In the genomic region with DNA sequence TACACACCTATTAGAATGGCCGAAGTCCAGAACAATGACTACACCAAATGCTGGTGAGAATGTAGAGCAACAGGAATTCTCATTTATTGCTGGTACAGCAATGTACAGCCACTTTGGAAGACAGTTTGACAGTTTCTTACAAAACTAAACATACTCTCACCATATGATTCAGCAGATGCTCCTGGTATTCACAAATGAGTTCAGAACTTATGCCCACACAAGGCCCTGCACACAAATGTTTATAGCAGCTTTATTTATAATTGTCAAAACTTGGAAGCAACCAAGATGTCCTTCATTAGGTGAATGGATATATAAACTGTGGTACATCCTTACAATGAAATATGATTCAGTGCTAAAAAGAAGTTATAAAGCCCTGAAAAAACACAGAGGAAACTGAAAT, we compare ENCODE assay signal across 39 cellular contexts. TPM values are rescaled to one million over a fixed set of nuclear protein-coding genes. Genes with fewer than 3 reads are reported as not detected.
"Had no signal": no experiment of that assay in that cellular context is flagged by ENCODE, and none has a peak within 500 bp of the region (broad histone marks: within the 10 kb centered on the region; RNA-seq: fewer than 3 reads in every experiment).

No MANE protein-coding gene starts in this region.

- H3K4me1 Mint-ChIP-seq: activated naive CD4-positive, alpha-beta T cell treated with anti-CD3 and anti-CD28 coated beads, Interleukin-2, amount 10 ng/mL, durations not matched to agents 7 days and 5 days; activated naive CD4-positive, alpha-beta T cell treated with anti-CD3 and anti-CD28 coated beads, Interleukin-2, amount 50 U/mL, for 24 hours; activated naive CD8-positive, alpha-beta T cell treated with anti-CD3 and anti-CD28 coated beads, Interleukin-2, amount 10 ng/mL, durations not matched to agents 7 days and 5 days; activated naive CD8-positive, alpha-beta T cell treated with anti-CD3 and anti-CD28 coated beads, Interleukin-2, amount 50 U/mL, for 24 hours; activated T-helper 17 cell treated with anti-CD3 and anti-CD28 coated beads, Interleukin-2, amount 50 U/mL, for 72 hours; brain; central memory CD8-positive, alpha-beta T cell had no signal

- H3K36me3 ChIP-seq: adrenal gland, ascending aorta, brain microvascular endothelial cell, breast epithelium, cardiac muscle cell had no signal

- H3K27ac Mint-ChIP-seq: activated naive CD4-positive, alpha-beta T cell treated with anti-CD3 and anti-CD28 coated beads for 36 hours; activated naive CD4-positive, alpha-beta T cell treated with anti-CD3 and anti-CD28 coated beads, Interleukin-2, amount 10 ng/mL, durations not matched to agents 7 days and 5 days; activated naive CD4-positive, alpha-beta T cell treated with anti-CD3 and anti-CD28 coated beads, Interleukin-2, amount 50 U/mL, for 24 hours; activated naive CD4-positive, alpha-beta T cell treated with anti-CD3 and anti-CD28 coated beads, Interleukin-2, amount 50 U/mL, for 72 hours; activated naive CD8-positive, alpha-beta T cell; activated naive CD8-positive, alpha-beta T cell treated with anti-CD3 and anti-CD28 coated beads for 36 hours; activated naive CD8-positive, alpha-beta T cell treated with anti-CD3 and anti-CD28 coated beads, Interleukin-2, amount 10 ng/mL, durations not matched to agents 7 days and 5 days; activated naive CD8-positive, alpha-beta T cell treated with anti-CD3 and anti-CD28 coated beads, Interleukin-2, amount 50 U/mL, for 24 hours; activated T-cell treated with anti-CD3 and anti-CD28 coated beads, Interleukin-2, amount 50 U/mL, for 24 hours; activated T-cell treated with anti-CD3 and anti-CD28 coated beads, Interleukin-2, amount 50 U/mL, for 72 hours; activated T-helper 1 cell treated with anti-CD3 and anti-CD28 coated beads, Interleukin-12 subunit alpha, Interleukin-12 subunit beta, Interleukin-2, Interleukin-4 antibody, amounts not matched to agents 30 ng/mL and 10 ng/mL and 1 ng/mL, durations not matched to agents 14 hours and 24 hours and 36 hours; activated T-helper 17 cell treated with anti-CD3 and anti-CD28 coated beads, Interleukin-2, amount 50 U/mL, for 72 hours; activated T-helper 2 cell treated with anti-CD3 and anti-CD28 coated beads, Interferon-gamma antibody, Interleukin-2, Interleukin-4, amounts not matched to agents 10 μg/mL and 5 μg/mL and 100 μg/mL, durations not matched to agents 14 hours and 24 hours and 36 hours; brain had no signal

- H3K4me3 Mint-ChIP-seq: activated naive CD4-positive, alpha-beta T cell treated with anti-CD3 and anti-CD28 coated beads for 36 hours; activated naive CD4-positive, alpha-beta T cell treated with anti-CD3 and anti-CD28 coated beads, Interleukin-2, amount 10 ng/mL, durations not matched to agents 7 days and 5 days; activated naive CD4-positive, alpha-beta T cell treated with anti-CD3 and anti-CD28 coated beads, Interleukin-2, amount 50 U/mL, for 24 hours; activated naive CD8-positive, alpha-beta T cell; activated naive CD8-positive, alpha-beta T cell treated with anti-CD3 and anti-CD28 coated beads for 36 hours; activated naive CD8-positive, alpha-beta T cell treated with anti-CD3 and anti-CD28 coated beads, Interleukin-2, amount 10 ng/mL, durations not matched to agents 7 days and 5 days; activated naive CD8-positive, alpha-beta T cell treated with anti-CD3 and anti-CD28 coated beads, Interleukin-2, amount 50 U/mL, for 24 hours; activated T-cell treated with anti-CD3 and anti-CD28 coated beads, Interleukin-2, amount 50 U/mL, for 24 hours; activated T-cell treated with anti-CD3 and anti-CD28 coated beads, Interleukin-2, amount 50 U/mL, for 4 hours; activated T-cell treated with anti-CD3 and anti-CD28 coated beads, Interleukin-2, amount 50 U/mL, for 72 hours; activated T-helper 1 cell treated with anti-CD3 and anti-CD28 coated beads, Interleukin-12 subunit alpha, Interleukin-12 subunit beta, Interleukin-2, Interleukin-4 antibody, amounts not matched to agents 30 ng/mL and 10 ng/mL and 1 ng/mL, durations not matched to agents 14 hours and 24 hours and 36 hours; activated T-helper 17 cell treated with anti-CD3 and anti-CD28 coated beads, Interleukin-2, amount 50 U/mL, for 72 hours; brain; central memory CD8-positive, alpha-beta T cell had no signal

- H3K4me1 ChIP-seq: adrenal gland, ascending aorta, body of pancreas, breast epithelium had no signal

- H3K36me3 Mint-ChIP-seq: activated naive CD4-positive, alpha-beta T cell treated with anti-CD3 and anti-CD28 coated beads, Interleukin-2, amount 10 ng/mL, durations not matched to agents 7 days and 5 days; activated naive CD4-positive, alpha-beta T cell treated with anti-CD3 and anti-CD28 coated beads, Interleukin-2, amount 50 U/mL, for 24 hours; activated naive CD4-positive, alpha-beta T cell treated with anti-CD3 and anti-CD28 coated beads, Interleukin-2, amount 50 U/mL, for 72 hours; activated naive CD8-positive, alpha-beta T cell; activated naive CD8-positive, alpha-beta T cell treated with anti-CD3 and anti-CD28 coated beads for 36 hours; activated naive CD8-positive, alpha-beta T cell treated with anti-CD3 and anti-CD28 coated beads, Interleukin-2, amount 10 ng/mL, durations not matched to agents 7 days and 5 days; brain had no signal

- DNase-seq: activated effector memory CD4-positive, alpha-beta T cell treated with anti-CD3 and anti-CD28 coated beads, Interleukin-2, amount 50 U/mL, for 16 hours; activated effector memory CD4-positive, alpha-beta T cell treated with Interleukin-2 at 50 U/mL for 16 hours; activated gamma-delta T cell; activated gamma-delta T cell treated with Interleukin-2 at 50 U/mL for 16 hours; activated naive CD4-positive, alpha-beta T cell; activated naive CD4-positive, alpha-beta T cell treated with anti-CD3 and anti-CD28 coated beads for 36 hours; activated naive CD4-positive, alpha-beta T cell treated with anti-CD3 and anti-CD28 coated beads, Interleukin-2, amount 10 ng/mL, durations not matched to agents 7 days and 5 days; activated naive CD4-positive, alpha-beta T cell treated with anti-CD3 and anti-CD28 coated beads, Interleukin-2, amount 50 U/mL, for 16 hours; activated naive CD4-positive, alpha-beta T cell treated with Interleukin-2 at 50 U/mL for 16 hours; activated naive CD8-positive, alpha-beta T cell treated with anti-CD3 and anti-CD28 coated beads for 36 hours; activated naive CD8-positive, alpha-beta T cell treated with anti-CD3 and anti-CD28 coated beads, Interleukin-2, amount 10 ng/mL, durations not matched to agents 7 days and 5 days; activated naive CD8-positive, alpha-beta T cell treated with anti-CD3 and anti-CD28 coated beads, Interleukin-2, amount 50 U/mL, for 24 hours; activated T-cell treated with anti-CD3 and anti-CD28 coated beads, Interleukin-2, amount 50 U/mL, for 1 hour; activated T-cell treated with anti-CD3 and anti-CD28 coated beads, Interleukin-2, amount 50 U/mL, for 24 hours; activated T-cell treated with anti-CD3 and anti-CD28 coated beads, Interleukin-2, amount 50 U/mL, for 4 hours; activated T-cell treated with anti-CD3 and anti-CD28 coated beads, Interleukin-2, amount 50 U/mL, for 48 hours; activated T-cell treated with anti-CD3 and anti-CD28 coated beads, Interleukin-2, amount 50 U/mL, for 72 hours; adrenal gland; amniotic stem cell; amygdala; anterior cingulate cortex; aorta; body of pancreas; brain microvascular endothelial cell; caudate nucleus; central memory CD4-positive, alpha-beta T cell; cerebellar nuclear complex had no signal

- H3K4me3 ChIP-seq: adrenal gland, ascending aorta, body of pancreas, breast epithelium, cardiac muscle cell had no signal

- H3K27ac ChIP-seq: adrenal gland, ascending aorta, body of pancreas, brain microvascular endothelial cell, breast epithelium, cardiac muscle cell had no signal

- H3K9me3 Mint-ChIP-seq: activated naive CD4-positive, alpha-beta T cell treated with anti-CD3 and anti-CD28 coated beads for 36 hours; activated naive CD4-positive, alpha-beta T cell treated with anti-CD3 and anti-CD28 coated beads, Interleukin-2, amount 10 ng/mL, durations not matched to agents 7 days and 5 days; activated naive CD4-positive, alpha-beta T cell treated with anti-CD3 and anti-CD28 coated beads, Interleukin-2, amount 50 U/mL, for 24 hours; activated naive CD4-positive, alpha-beta T cell treated with anti-CD3 and anti-CD28 coated beads, Interleukin-2, amount 50 U/mL, for 72 hours; activated naive CD8-positive, alpha-beta T cell treated with anti-CD3 and anti-CD28 coated beads for 36 hours; activated naive CD8-positive, alpha-beta T cell treated with anti-CD3 and anti-CD28 coated beads, Interleukin-2, amount 10 ng/mL, durations not matched to agents 7 days and 5 days; activated naive CD8-positive, alpha-beta T cell treated with anti-CD3 and anti-CD28 coated beads, Interleukin-2, amount 50 U/mL, for 24 hours; activated T-cell treated with anti-CD3 and anti-CD28 coated beads, Interleukin-2, amount 50 U/mL, for 24 hours; activated T-cell treated with anti-CD3 and anti-CD28 coated beads, Interleukin-2, amount 50 U/mL, for 4 hours; activated T-helper 1 cell treated with anti-CD3 and anti-CD28 coated beads, Interleukin-12 subunit alpha, Interleukin-12 subunit beta, Interleukin-2, Interleukin-4 antibody, amounts not matched to agents 30 ng/mL and 10 ng/mL and 1 ng/mL, durations not matched to agents 14 hours and 24 hours and 36 hours; activated T-helper 17 cell treated with anti-CD3 and anti-CD28 coated beads, Interleukin-2, amount 50 U/mL, for 72 hours; activated T-helper 2 cell treated with anti-CD3 and anti-CD28 coated beads, Interferon-gamma antibody, Interleukin-2, Interleukin-4, amounts not matched to agents 10 μg/mL and 5 μg/mL and 100 μg/mL, durations not matched to agents 14 hours and 24 hours and 36 hours; central memory CD8-positive, alpha-beta T cell had no signal

- ATAC-seq: activated naive CD4-positive, alpha-beta T cell treated with anti-CD3 and anti-CD28 coated beads, Interleukin-2, amount 50 U/mL, for 72 hours; activated naive CD8-positive, alpha-beta T cell treated with anti-CD3 and anti-CD28 coated beads, Interleukin-2, amount 50 U/mL, for 24 hours; activated T-cell treated with anti-CD3 and anti-CD28 coated beads, Interleukin-2, amount 50 U/mL, for 4 hours; activated T-cell treated with anti-CD3 and anti-CD28 coated beads, Interleukin-2, amount 50 U/mL, for 72 hours; activated T-helper 17 cell treated with anti-CD3 and anti-CD28 coated beads, Interleukin-2, amount 50 U/mL, for 72 hours; body of pancreas had no signal

- H3K27me3 ChIP-seq: adrenal gland, ascending aorta, body of pancreas, brain microvascular endothelial cell, breast epithelium, cardiac muscle cell had no signal

- H3K9me3 ChIP-seq: adrenal gland, ascending aorta, body of pancreas, breast epithelium had no signal

RNA-seq across cellular contexts. Expression of gene PTHLH, which starts 38.3 kb away (rescaled TPM):
- total RNA-seq: activated naive CD4-positive, alpha-beta T cell treated with anti-CD3 and anti-CD28 coated beads for 36 hours; activated naive CD4-positive, alpha-beta T cell treated with anti-CD3 and anti-CD28 coated beads, Interleukin-2, amount 50 U/mL, for 72 hours; activated naive CD8-positive, alpha-beta T cell treated with anti-CD3 and anti-CD28 coated beads for 36 hours; activated naive CD8-positive, alpha-beta T cell treated with anti-CD3 and anti-CD28 coated beads, Interleukin-2, amount 10 ng/mL, durations not matched to agents 7 days and 5 days; activated T-cell treated with anti-CD3 and anti-CD28 coated beads, Interleukin-2, amount 50 U/mL, for 72 hours; activated T-helper 1 cell treated with anti-CD3 and anti-CD28 coated beads, Interleukin-12 subunit alpha, Interleukin-12 subunit beta, Interleukin-2, Interleukin-4 antibody, amounts not matched to agents 30 ng/mL and 10 ng/mL and 1 ng/mL, durations not matched to agents 14 hours and 24 hours and 36 hours; activated T-helper 17 cell treated with anti-CD3 and anti-CD28 coated beads, Interleukin-2, amount 50 U/mL, for 72 hours; activated T-helper 2 cell treated with anti-CD3 and anti-CD28 coated beads, Interferon-gamma antibody, Interleukin-2, Interleukin-4, amounts not matched to agents 10 μg/mL and 5 μg/mL and 100 μg/mL, durations not matched to agents 14 hours and 24 hours and 36 hours; ascending aorta; cardiac muscle cell; cerebellum had no signal
- polyA plus RNA-seq: cardiac muscle cell had no signal
